Comparison of ENCODE assay signal across 35 cellular contexts in the genomic region with DNA sequence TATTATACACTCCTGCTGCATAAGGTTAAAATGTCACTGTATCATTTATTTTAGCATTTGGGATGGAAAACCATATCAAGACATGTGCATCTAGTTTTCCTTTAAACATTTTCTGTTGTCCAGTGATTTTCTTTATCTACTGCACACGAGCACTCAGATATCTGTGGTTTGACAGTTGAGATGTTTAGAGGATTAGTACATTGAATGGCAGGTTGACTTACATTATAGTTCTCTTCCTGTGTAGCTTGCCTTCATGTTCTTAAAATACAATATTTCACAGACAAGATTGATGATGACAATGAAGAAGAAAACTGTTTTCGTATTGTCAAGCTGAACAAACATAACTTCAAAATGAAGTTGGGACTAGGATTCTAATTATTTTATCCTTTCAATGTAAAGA.
"Had no signal": no experiment of that assay in that cellular context is flagged by ENCODE, and none has a peak within 500 bp of the region (broad histone marks: within the 10 kb centered on the region; RNA-seq: fewer than 3 reads in every experiment).

No MANE protein-coding gene starts in this region.

- H3K4me3 ChIP-seq: MG63 had no signal

- H3K36me3 ChIP-seq: MG63 had no signal

- H3K27me3 ChIP-seq: MG63 had no signal

- DNase-seq: Karpas-422, Kasumi-1, MG63, MM.1S, MV-4-11, NCI-H1048, NCI-H1092, NCI-H1092 treated with DMSO at 0.1 percent for 48 hours, NCI-H1105, NCI-H1105 treated with DMSO at 0.1 percent for 48 hours, NCI-H1417, NCI-H1417 treated with DMSO at 0.1 percent for 48 hours, NCI-H1436, NCI-H1436 treated with DMSO at 0.1 percent for 48 hours, NCI-H146, NCI-H1694, NCI-H1694 treated with DMSO at 0.1 percent for 48 hours, NCI-H187, NCI-H187 treated with DMSO at 0.1 percent for 48 hours, NCI-H1930, NCI-H2029, NCI-H2029 treated with DMSO at 0.1 percent for 48 hours, NCI-H2081, NCI-H2081 treated with DMSO at 0.1 percent for 48 hours, NCI-H2107, NCI-H2171, NCI-H2171 treated with DMSO at 0.1 percent for 48 hours, NCI-H2227 treated with DMSO at 0.1 percent for 48 hours, NCI-H345, NCI-H446, NCI-H446 treated with DMSO at 0.1 percent for 48 hours, NCI-H510A, NCI-H510A treated with DMSO at 0.1 percent for 48 hours, NCI-H524, NCI-H524 treated with DMSO at 0.1 percent for 48 hours had no signal
